ENCODE assay signal across 1 cellular context in genomic region chr1:117162806-117163205, GRCh38.
TF ChIP-seq lines count a peak whose summit lies in the region.

No MANE protein-coding gene starts in this region.

TF ChIP-seq in SK-N-SH treated with all-trans-retinoic acid at 6 μM for 48 hours, 23 proteins besides CTCF, POLR2A, EP300 and RAD21 (continued from another document):
- TF ChIP-seq, protein P1, sequence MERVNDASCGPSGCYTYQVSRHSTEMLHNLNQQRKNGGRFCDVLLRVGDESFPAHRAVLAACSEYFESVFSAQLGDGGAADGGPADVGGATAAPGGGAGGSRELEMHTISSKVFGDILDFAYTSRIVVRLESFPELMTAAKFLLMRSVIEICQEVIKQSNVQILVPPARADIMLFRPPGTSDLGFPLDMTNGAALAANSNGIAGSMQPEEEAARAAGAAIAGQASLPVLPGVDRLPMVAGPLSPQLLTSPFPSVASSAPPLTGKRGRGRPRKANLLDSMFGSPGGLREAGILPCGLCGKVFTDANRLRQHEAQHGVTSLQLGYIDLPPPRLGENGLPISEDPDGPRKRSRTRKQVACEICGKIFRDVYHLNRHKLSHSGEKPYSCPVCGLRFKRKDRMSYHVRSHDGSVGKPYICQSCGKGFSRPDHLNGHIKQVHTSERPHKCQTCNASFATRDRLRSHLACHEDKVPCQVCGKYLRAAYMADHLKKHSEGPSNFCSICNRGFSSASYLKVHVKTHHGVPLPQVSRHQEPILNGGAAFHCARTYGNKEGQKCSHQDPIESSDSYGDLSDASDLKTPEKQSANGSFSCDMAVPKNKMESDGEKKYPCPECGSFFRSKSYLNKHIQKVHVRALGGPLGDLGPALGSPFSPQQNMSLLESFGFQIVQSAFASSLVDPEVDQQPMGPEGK (CRISPR knock-in tag; IDR thresholded peaks at IDR 0.05; ENCODE audit: borderline replicate concordance), result no peak
- TF ChIP-seq TOX (CRISPR knock-in tag; IDR thresholded peaks at IDR 0.05; ENCODE audit: borderline replicate concordance) (no peak), CSDC2 (CRISPR knock-in tag; IDR thresholded peaks at IDR 0.05) (no peak), ESRRG (CRISPR knock-in tag; IDR thresholded peaks at IDR 0.05) (no peak), BACH2 (CRISPR knock-in tag; IDR thresholded peaks at IDR 0.05; ENCODE audit: borderline replicate concordance) (no peak), OSR1 (CRISPR knock-in tag; IDR thresholded peaks at IDR 0.05) (no peak), ZFP3 (CRISPR knock-in tag; IDR thresholded peaks at IDR 0.05) (no peak), CREB5 (CRISPR knock-in tag; IDR thresholded peaks at IDR 0.05; ENCODE audit: low read depth) (no peak), ISL1 (CRISPR knock-in tag; IDR thresholded peaks at IDR 0.05) (no peak), ZC3H10 (CRISPR knock-in tag; IDR thresholded peaks at IDR 0.05) (no peak)
- TF ChIP-seq, protein P2, sequence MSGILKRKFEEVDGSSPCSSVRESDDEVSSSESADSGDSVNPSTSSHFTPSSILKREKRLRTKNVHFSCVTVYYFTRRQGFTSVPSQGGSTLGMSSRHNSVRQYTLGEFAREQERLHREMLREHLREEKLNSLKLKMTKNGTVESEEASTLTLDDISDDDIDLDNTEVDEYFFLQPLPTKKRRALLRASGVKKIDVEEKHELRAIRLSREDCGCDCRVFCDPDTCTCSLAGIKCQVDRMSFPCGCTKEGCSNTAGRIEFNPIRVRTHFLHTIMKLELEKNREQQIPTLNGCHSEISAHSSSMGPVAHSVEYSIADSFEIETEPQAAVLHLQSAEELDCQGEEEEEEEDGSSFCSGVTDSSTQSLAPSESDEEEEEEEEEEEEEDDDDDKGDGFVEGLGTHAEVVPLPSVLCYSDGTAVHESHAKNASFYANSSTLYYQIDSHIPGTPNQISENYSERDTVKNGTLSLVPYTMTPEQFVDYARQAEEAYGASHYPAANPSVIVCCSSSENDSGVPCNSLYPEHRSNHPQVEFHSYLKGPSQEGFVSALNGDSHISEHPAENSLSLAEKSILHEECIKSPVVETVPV (CRISPR knock-in tag; IDR thresholded peaks at IDR 0.05), result no peak
TF ChIP-seq in SK-N-SH treated with all-trans-retinoic acid at 6 μM for 48 hours: peak in this region for 0.
